17 cellular contexts compared by ENCODE assay signal in genomic region chr6:156851447-156851846, GRCh38.
DNase-seq lines count a peak whose midpoint lies in the region; ATAC-seq, FAIRE-seq and TF ChIP-seq lines count a peak whose summit lies in the region.
"Had no signal": no experiment of that assay in that cellular context is flagged by ENCODE, and none has a peak within 500 bp of the region (broad histone marks: within the 10 kb centered on the region; RNA-seq: fewer than 3 reads in every experiment).

No MANE protein-coding gene starts in this region.

- no peak for DNase-seq in Right ventricle myocardium superior
- no peak for DNase-seq in cardiac septum (ENCODE audit: low spot score)
- no peak for DNase-seq in LNCaP clone FGC (ENCODE audit: low read depth)
- DNase-seq in germinal center (ENCODE audit: low spot score) = peak; percentile 44
- DNase-seq in NCI-H1417 (lab: John Stamatoyannopoulos, UW) = no peak
- no peak for DNase-seq in RKO (ENCODE audit: low spot score)
- DNase-seq in small intestine = no peak
- DNase-seq: activated T-cell treated with anti-CD3 and anti-CD28 coated beads, Interleukin-2, amount 50 U/mL, for 24 hours; body of pancreas; NCI-H2171; right lobe of liver; WERI-Rb-1 had no signal

- 58 to 72% (median 69%) methylated on average over 3 of the region's 3 CpGs for WGBS in small intestine, 3 donors

- peaks cover 4 to 22% of the 10 kb centered on the region in 2 donors for H3K4me1 ChIP-seq in small intestine (ENCODE audit: control insufficient read depth in 2 of 2, insufficient read depth in 1 of 2, low read depth in 1 of 2, low read length in 1 of 2)

- no peaks in the 10 kb centered on the region for H3K36me3 ChIP-seq in small intestine (ENCODE audit: control insufficient read depth in 2 of 2, insufficient read depth in 2 of 2, low read length in 2 of 2)
- H3K36me3 ChIP-seq: right lobe of liver, suprapubic skin, WERI-Rb-1 had no signal

- intact Hi-C loops in Right ventricle myocardium superior (cut with DNase I) (no loop called here), cardiac septum (cut with DNase I) (loop anchor here (5.0 kb wide), 1 partner anchor 64 kb away; no protein-coding TSS in a partner anchor)

- H3K9me3 ChIP-seq in small intestine (ENCODE audit: control insufficient read depth, low read depth) = no peaks in the 10 kb centered on the region
- H3K9me3 ChIP-seq: A549, body of pancreas, right lobe of liver, suprapubic skin had no signal

- no peak for TF ChIP-seq CTCF in LNCaP clone FGC (IDR thresholded peaks at IDR 0.05; ENCODE audit: control insufficient read depth, extremely low read depth, insufficient read depth)

- no peaks in the 10 kb centered on the region for H3K27me3 ChIP-seq in small intestine (ENCODE audit: control insufficient read depth in 2 of 2, insufficient read depth in 2 of 2, low read length in 2 of 2)
- H3K27me3 ChIP-seq: body of pancreas, right lobe of liver, suprapubic skin had no signal

- H3K4me3 ChIP-seq in LNCaP clone FGC (ENCODE audit: low read depth, low read length) (peak overlapping the region; percentile 24), small intestine (ENCODE audit: low read depth in 1 of 2, low read length in 2 of 2) (no peak overlapping the region)
- H3K4me3 ChIP-seq: A549, body of pancreas, right lobe of liver, suprapubic skin had no signal

- FAIRE-seq in small intestine (lab: Jason Lieb, UNC) = no peak
- FAIRE-seq: A549 had no signal

- H3K27ac ChIP-seq in small intestine (ENCODE audit: low read depth in 1 of 2, low read length in 1 of 2) = no peak overlapping the region
- H3K27ac ChIP-seq: A549, body of pancreas, epithelial cell of prostate, KMS-11, right lobe of liver, suprapubic skin, WERI-Rb-1 had no signal

- peak; percentile 57 for ATAC-seq in Right ventricle myocardium superior (ENCODE audit: poor library complexity)
- ATAC-seq in HG03135 (IDR thresholded peaks at IDR 0.05; ENCODE audit: unreplicated experiment) = no peak
- ATAC-seq: A549, body of pancreas had no signal
